In genomic region chr13:25267715-25268114, GRCh38 we compare ENCODE assay signal across 1 cellular context.
TF ChIP-seq lines count a peak whose summit lies in the region.

No MANE protein-coding gene starts in this region.

TF ChIP-seq in GM12878, 131 proteins besides CTCF, POLR2A, EP300 and RAD21 (continued from another document):
- no peak for TF ChIP-seq ZNF622 (IDR thresholded peaks at IDR 0.05)
- TF ChIP-seq MLLT1 (IDR thresholded peaks at IDR 0.05) = no peak
- no peak for TF ChIP-seq POU2F2 (IDR thresholded peaks at IDR 0.05; ENCODE audit: borderline replicate concordance, low read depth, low read length)
- TF ChIP-seq SIN3A (IDR thresholded peaks at IDR 0.05; ENCODE audit: low read depth, low read length) = no peak
TF ChIP-seq in GM12878: peak in this region for 0.
